Comparison of ENCODE assay signal across 16 cellular contexts in genomic region chr12:110304061-110304551, GRCh38. TPM values are rescaled to one million over a fixed set of nuclear protein-coding genes. Genes with fewer than 3 reads are reported as not detected.
A peak's percentile ranks its signal among the peaks of the same experiment; 100 is the strongest.
DNase-seq lines count a peak whose midpoint lies in the region; ATAC-seq and TF ChIP-seq lines count a peak whose summit lies in the region.
"Had no signal": no experiment of that assay in that cellular context is flagged by ENCODE, and none has a peak within 500 bp of the region (broad histone marks: within the 10 kb centered on the region; RNA-seq: fewer than 3 reads in every experiment).

No MANE protein-coding gene starts in this region.

- peaks cover 15% of the 10 kb centered on the region for H3K4me1 ChIP-seq in cardiac muscle cell (ENCODE audit: low read depth)
- H3K4me1 ChIP-seq in tibial artery, result peaks cover 0 to 82% (median 25%) of the 10 kb centered on the region in 4 donors
- H3K4me1 ChIP-seq in A673 (ENCODE audit: insufficient read depth, low read length, poor library complexity, severe bottlenecking), result peaks cover 8% of the 10 kb centered on the region

- H3K27ac ChIP-seq in cardiac muscle cell (peak overlapping the region; percentile 41), tibial artery (peak overlapping the region; percentile 8 to 16), A673 (ENCODE audit: low read depth, low read length, poor library complexity, severe bottlenecking) (no peak overlapping the region)

- in situ Hi-C loops in G401 (cut with HindIII; ENCODE audit: low sequenced_read_pairs), result no loop called here

- POLR2A ChIA-PET in A673 (lab: Charles Lee; ENCODE audit: low non-redundant PET), result no interaction called here

- DNase-seq in cardiac muscle cell (ENCODE audit: low read depth in 1 of 2, low spot score in 1 of 2), result peak in 1 of 2 donors; percentile 61
- DNase-seq in left cardiac atrium, result no peak
- DNase-seq in amniotic epithelial cell (ENCODE audit: low read depth), result peak; percentile 61
- peak; percentile 55 for DNase-seq in fibroblast of peridontal ligament (ENCODE audit: extremely low read depth)
- DNase-seq in tibial artery, result no peak
- no peak for DNase-seq in A673 (ENCODE audit: low spot score)
- DNase-seq in G401 (ENCODE audit: low spot score), result no peak
- DNase-seq: activated CD4-positive, CD25-positive, alpha-beta regulatory T cell; H7; Kasumi-1; NCI-H345; nephron progenitor cell; stimulated activated CD4-positive, alpha-beta T cell treated with anti-CD3 and anti-CD28 coated beads, Interleukin-15, amount 100 ng/mL, for 24 hours; stimulated activated naive B cell treated with anti-CD40 and anti-IgM and Interleukin-4, amounts not matched to agents 10 μg/mL and 1 μg/mL and 100 μg/mL, for 72 hours had no signal

- ATAC-seq in left cardiac atrium (no peak), GM21717 (IDR thresholded peaks at IDR 0.05; ENCODE audit: unreplicated experiment) (no peak)
- ATAC-seq: Right ventricle myocardium inferior; stimulated activated naive B cell treated with anti-CD40 and anti-IgM and Interleukin-4, amounts not matched to agents 10 μg/mL and 1 μg/mL and 100 μg/mL, for 72 hours had no signal

- no peaks in the 10 kb centered on the region for H3K27me3 ChIP-seq in cardiac muscle cell
- no peaks in the 10 kb centered on the region for H3K27me3 ChIP-seq in tibial artery
- H3K27me3 ChIP-seq in A673 (replicated peaks; ENCODE audit: insufficient read depth, low read depth, low read length, poor library complexity), result no peaks in the 10 kb centered on the region

- H3K36me3 ChIP-seq in cardiac muscle cell, result peaks cover 40% of the 10 kb centered on the region
- H3K36me3 ChIP-seq in tibial artery, result peaks cover 20 to 54% (median 46%) of the 10 kb centered on the region in 3 donors
- peaks cover 88% of the 10 kb centered on the region for H3K36me3 ChIP-seq in A673 (ENCODE audit: insufficient read depth, low read length, poor library complexity, severe bottlenecking)

- TF ChIP-seq CTCF in cardiac muscle cell (IDR thresholded peaks at IDR 0.05; ENCODE audit: low read depth, low read length) (no peak), tibial artery (IDR thresholded peaks at IDR 0.05) (no peak), A673 (conservative IDR thresholded peaks at IDR 0.05; ENCODE audit: low read depth, low read length) (no peak)

- intact Hi-C loops in left cardiac atrium (cut with DNase I), result no loop called here
- intact Hi-C loops in tibial artery (cut with DNase I; ENCODE audit: low total_unique reads), result loop anchor here (10.0 kb wide), 1 partner anchor 111 kb away; no protein-coding TSS in a partner anchor
- intact Hi-C loops in A673 (cut with micrococcal nuclease; ENCODE audit: unreplicated experiment), result no loop called here

- no peak overlapping the region for H3K4me3 ChIP-seq in cardiac muscle cell
- no peak overlapping the region for H3K4me3 ChIP-seq in tibial artery
- H3K4me3 ChIP-seq in A673 (ENCODE audit: low read depth, low read length, poor library complexity, severe bottlenecking), result no peak overlapping the region

- CTCF ChIA-PET in A673 (lab: Charles Lee), result no interaction called here

- BruUV-seq in A673 (replicated peaks; lab: Mats Ljungman, UMichigan), result no TSS peak

- H3K9me3 ChIP-seq in cardiac muscle cell (ENCODE audit: low read depth) (no peaks in the 10 kb centered on the region), tibial artery (no peaks in the 10 kb centered on the region), A673 (ENCODE audit: low read depth, low read length, poor library complexity, severe bottlenecking) (no peaks in the 10 kb centered on the region)

RNA-seq across cellular contexts. Expression of gene ATP2A2, which starts 23.1 kb away (rescaled TPM):
- total RNA-seq in cardiac muscle cell (297 and 328 TPM in 2 replicates), left cardiac atrium (1,000 to 10,000 TPM; 2,696 to 3,455 TPM), A673 (2021) (296 and 333 TPM in 2 replicates)
- 300 and 400 TPM in 2 replicates for polyA plus RNA-seq in cardiac muscle cell
- 15.1 and 20.3 TPM in 2 replicates for total RNA-seq in G401 (2014; rRNA removed; shearing (Covaris generic))

Comparison
In these comparisons a context has a peak if more than half of its experiments do, and no peak if none do; other contexts are left out.
1. DNase-seq: peak in amniotic epithelial cell (single experiment) and fibroblast of peridontal ligament (single experiment); none in left cardiac atrium (single experiment), tibial artery (0 of 2), A673 (single experiment) and G401 (single experiment).
2. RNA of gene ATP2A2, which starts 23.1 kb away (total RNA-seq): 2,696 to 3,455 TPM in left cardiac atrium, 296 to 333 TPM in A673 and 297 to 328 TPM in cardiac muscle cell; 15.1 to 20.3 TPM in G401; every median in the first group is over 10 times any median in the second.